21 cellular contexts compared by ENCODE assay signal in the genomic region with DNA sequence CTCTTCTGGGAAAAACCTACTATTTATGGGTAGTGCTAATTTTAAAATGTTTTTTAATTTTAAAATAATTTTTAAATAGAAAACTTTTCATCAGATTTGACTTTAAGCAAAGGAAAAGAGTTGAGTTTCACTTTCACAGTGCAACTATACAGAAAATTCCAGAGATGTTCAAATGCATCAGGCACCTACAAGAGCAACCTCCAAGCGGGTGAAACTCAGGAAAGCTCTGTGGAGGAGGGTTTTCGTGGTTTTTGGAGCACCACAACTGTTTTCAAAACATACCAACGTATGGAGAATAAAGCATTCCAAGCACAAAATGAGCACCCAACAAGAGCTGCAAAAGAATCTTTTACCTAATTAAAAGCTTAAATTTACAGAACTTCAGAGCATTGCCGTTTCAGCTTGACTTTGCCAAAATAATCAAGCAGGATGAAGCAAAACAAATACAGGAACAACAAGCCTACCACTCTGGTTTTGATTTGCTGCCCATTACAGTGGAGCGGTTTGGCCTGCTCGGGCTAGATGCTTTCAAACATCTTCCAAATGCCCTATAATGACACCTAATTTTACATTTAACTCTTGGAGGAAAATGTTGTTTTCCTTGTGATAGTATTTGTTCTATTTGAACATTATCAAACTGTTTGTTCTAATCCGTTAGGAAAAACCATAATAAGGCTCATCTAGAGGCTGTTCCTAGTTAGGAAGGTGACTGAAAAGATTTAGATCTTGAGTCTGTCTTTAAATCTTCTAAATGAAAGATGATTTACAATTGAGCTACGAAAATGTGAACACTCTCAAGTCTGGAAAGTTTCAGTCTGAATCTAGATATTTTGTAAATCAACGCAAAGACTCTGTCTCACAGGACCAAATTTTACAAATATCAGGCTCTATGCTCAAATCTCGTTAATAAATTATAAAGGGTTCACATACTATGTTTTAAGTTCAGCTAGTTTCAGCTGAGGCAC. TPM values are rescaled to one million over a fixed set of nuclear protein-coding genes. Genes with fewer than 3 reads are reported as not detected.
A peak's percentile ranks its signal among the peaks of the same experiment; 100 is the strongest.
DNase-seq lines count a peak whose midpoint lies in the region; ATAC-seq, FAIRE-seq and TF ChIP-seq lines count a peak whose summit lies in the region.
"Had no signal": no experiment of that assay in that cellular context is flagged by ENCODE, and none has a peak within 500 bp of the region (broad histone marks: within the 10 kb centered on the region; RNA-seq: fewer than 3 reads in every experiment).

No MANE protein-coding gene starts in this region.

- TF ChIP-seq CTCF in OCI-LY7 (conservative IDR thresholded peaks at IDR 0.05; ENCODE audit: low read length): no peak
- TF ChIP-seq CTCF in H1 (IDR thresholded peaks at IDR 0.05; ENCODE audit: control extremely low read depth in 1 of 3, insufficient read depth in 1 of 3, low read depth in 1 of 3, low read length in 3 of 3): no peak
- peak; percentile 67 for TF ChIP-seq CTCF in subcutaneous adipose tissue (IDR thresholded peaks at IDR 0.05; ENCODE audit: low read depth)

- no peaks in the 10 kb centered on the region for H3K23me2 ChIP-seq in H1 (ENCODE audit: low read depth, low read length)

- peak; percentile 33 for DNase-seq in H4 (ENCODE audit: low spot score)
- peak; percentile 38 for DNase-seq in OCI-LY7 (ENCODE audit: low spot score)
- no peak for DNase-seq in H1 (ENCODE audit: low read depth in 1 of 2, low spot score in 2 of 2)
- DNase-seq in NK-92 (lab: John Stamatoyannopoulos, UW; ENCODE audit: unreplicated experiment): no peak
- DNase-seq in AG20443 (ENCODE audit: low spot score): no peak
- DNase-seq: activated B cell treated with CpG ODN at 0.5 μM for 24 hours; activated T-cell treated with anti-CD3 and anti-CD28 coated beads, Interleukin-2, amount 50 U/mL, for 72 hours; CD4-positive, CD25-positive, alpha-beta regulatory T cell; dorsolateral prefrontal cortex; heart right ventricle; islet precursor cell; NCI-H1092 treated with DMSO at 0.1 percent for 48 hours; NCI-H2081 treated with DMSO at 0.1 percent for 48 hours; NCI-H748 treated with DMSO at 0.1 percent for 48 hours; stimulated activated CD4-positive, alpha-beta T cell treated with anti-CD3 and anti-CD28 coated beads, Interleukin-12 subunit alpha, Interleukin-12 subunit beta, amount 100 ng/mL, for 4 hours; T-helper 2 cell had no signal

- no peak overlapping the region for H2BK12ac ChIP-seq in H1 (ENCODE audit: low read depth, low read length)

- no peak for TF ChIP-seq EP300 in H1 (IDR thresholded peaks at IDR 0.05; ENCODE audit: borderline replicate concordance in 1 of 2, low read depth in 2 of 2, low read length in 2 of 2)

- CTCF ChIA-PET in OCI-LY7 (lab: Charles Lee; ENCODE audit: unreplicated experiment) (interaction anchor here (0.6 kb wide), 1 partner anchor 18 kb away, joined by 3 read pairs; no protein-coding TSS in a partner anchor), H1 (lab: Charles Lee; ENCODE audit: partially characterized antibody) (interaction anchor here (0.6 to 1.3 kb wide), 4 partner anchors 10 to 142 kb away, joined by 3 to 5 read pairs (median 3); no protein-coding TSS in a partner anchor)

- H3K4me1 ChIP-seq in OCI-LY7 (ENCODE audit: insufficient read depth, low read length, poor library complexity, severe bottlenecking) (peaks cover 63% of the 10 kb centered on the region), H1 (replicated peaks in 1 of 4; ENCODE audit: control insufficient read depth in 3 of 4, insufficient read depth in 4 of 4, low read length in 3 of 4) (no peaks in the 10 kb centered on the region)
- H3K4me1 ChIP-seq: heart right ventricle had no signal

- H3K79me2 ChIP-seq in OCI-LY7 (ENCODE audit: insufficient read depth, low read depth, low read length) (no peaks in the 10 kb centered on the region), H1 (ENCODE audit: control insufficient read depth in 1 of 2, insufficient read depth in 2 of 2, low read length in 2 of 2) (no peaks in the 10 kb centered on the region)

- no peak overlapping the region for H2BK20ac ChIP-seq in H1 (ENCODE audit: low read length)

- no peak overlapping the region for H4K5ac ChIP-seq in H1 (ENCODE audit: insufficient read length, low read depth, low read length)

- no peak overlapping the region for H2AK5ac ChIP-seq in H1 (ENCODE audit: low read depth, low read length)

- no peak overlapping the region for H3K14ac ChIP-seq in H1 (ENCODE audit: insufficient read length)

- no peak overlapping the region for H3K18ac ChIP-seq in H1 (ENCODE audit: extremely low read depth, low read length)

- FAIRE-seq in H1 (lab: Jason Lieb, UNC): no peak

- no peak for TF ChIP-seq RAD21 in H1 (IDR thresholded peaks at IDR 0.05 in 1 of 2, conservative IDR thresholded peaks at IDR 0.05 in 1 of 2; ENCODE audit: low read depth in 2 of 2, low read length in 2 of 2)

- peak overlapping the region; percentile 54 for H3K4me3 ChIP-seq in OCI-LY7 (ENCODE audit: low read depth, low read length, poor library complexity, severe bottlenecking)
- H3K4me3 ChIP-seq in H1 (ENCODE audit: extremely low read depth in 1 of 4, insufficient read depth in 2 of 4, low read depth in 3 of 4, low read length in 4 of 4): no peak overlapping the region
- H3K4me3 ChIP-seq: dorsolateral prefrontal cortex, heart right ventricle had no signal

- no peak overlapping the region for H2BK15ac ChIP-seq in H1 (ENCODE audit: low read length)

- no peak overlapping the region for H3K23ac ChIP-seq in H1 (ENCODE audit: insufficient read length)

- BruUV-seq in OCI-LY7 (replicated peaks; lab: Mats Ljungman, UMichigan): no TSS peak

- no peaks in the 10 kb centered on the region for H3K36me3 ChIP-seq in OCI-LY7 (ENCODE audit: insufficient read depth, low read length)
- H3K36me3 ChIP-seq in H1 (ENCODE audit: control insufficient read depth in 2 of 4, insufficient read depth in 4 of 4, low read length in 3 of 4): no peaks in the 10 kb centered on the region
- H3K36me3 ChIP-seq: heart right ventricle had no signal

- no peak overlapping the region for H3K56ac ChIP-seq in H1 (replicated peaks; ENCODE audit: insufficient read length, low read depth, low read length)

- H3K9me3 ChIP-seq in OCI-LY7 (ENCODE audit: low read length) (no peaks in the 10 kb centered on the region), H1 (ENCODE audit: insufficient read depth in 2 of 2, low read depth in 1 of 2, low read length in 1 of 2) (no peaks in the 10 kb centered on the region)
- H3K9me3 ChIP-seq: heart right ventricle had no signal

- no peak overlapping the region for H3K4ac ChIP-seq in H1 (replicated peaks; ENCODE audit: insufficient read length, low read depth, low read length)

- H3K9ac ChIP-seq in H1 (replicated peaks in 1 of 4; ENCODE audit: extremely low read depth in 1 of 4, low read depth in 3 of 4, low read length in 3 of 4): no peak overlapping the region

- intact Hi-C loops in OCI-LY7 (cut with micrococcal nuclease; ENCODE audit: unreplicated experiment): no loop called here

- WGBS in H1 (ENCODE audit: extremely low coverage in 1 of 2, insufficient coverage in 1 of 2, insufficient read length in 1 of 2, insufficient replicate concordance in 2 of 2, low coverage in 1 of 2, low lambda C conversion rate in 2 of 2, missing lambda C conversion rate in 1 of 2), 2 experiments: 82% methylated on average over 10 of the region's 10 CpGs; no CpG with 5 or more reads in 1 of the 2 experiments

- peak overlapping the region; percentile 98 for H2AFZ ChIP-seq in OCI-LY7 (ENCODE audit: low read length)
- H2AFZ ChIP-seq in H1 (ENCODE audit: low read length): peak overlapping the region; percentile 49; the same call in 1 of the 2 replicates

- no peak overlapping the region for H4K91ac ChIP-seq in H1 (replicated peaks; ENCODE audit: insufficient read length, low read length)

- H3K27me3 ChIP-seq in H1 (replicated peaks in 1 of 4; ENCODE audit: control insufficient read depth in 3 of 4, extremely low read depth in 1 of 4, insufficient read depth in 3 of 4, low read length in 3 of 4): no peaks in the 10 kb centered on the region; a peak in 2 of 7 replicates

- H4K20me1 ChIP-seq in OCI-LY7 (ENCODE audit: insufficient read depth, low read length) (no peaks in the 10 kb centered on the region), H1 (replicated peaks in 1 of 2; ENCODE audit: control insufficient read depth in 1 of 2, insufficient read depth in 2 of 2, low read length in 2 of 2) (no peaks in the 10 kb centered on the region)

- no peaks in the 10 kb centered on the region for H3K9me2 ChIP-seq in OCI-LY7 (ENCODE audit: insufficient read depth, low read length)

- POLR2A ChIA-PET in OCI-LY7 (lab: Charles Lee): interaction anchor here (1.4 to 3.0 kb wide), 2 partner anchors 9 to 11 kb away, joined by 7 to 16 read pairs; no protein-coding TSS in a partner anchor
- POLR2A ChIA-PET in H1 (lab: Charles Lee; ENCODE audit: partially characterized antibody): no interaction called here

- H3K4me2 ChIP-seq in OCI-LY7 (ENCODE audit: low read length): peak overlapping the region; percentile 86
- H3K4me2 ChIP-seq in H1 (ENCODE audit: insufficient read depth in 1 of 2, low read depth in 2 of 2, low read length in 2 of 2): no peak overlapping the region

- no peak for ATAC-seq in HG02759 (IDR thresholded peaks at IDR 0.05; ENCODE audit: unreplicated experiment)
- ATAC-seq: activated T-cell treated with anti-CD3 and anti-CD28 coated beads, Interleukin-2, amount 50 U/mL, for 72 hours; heart right ventricle; natural killer cell treated with Interleukin-12 subunit alpha and Interleukin-12 subunit beta and Interleukin-15 and Interleukin-18, amount 100 ng/mL, for 72 hours had no signal

- no peak overlapping the region for H2BK120ac ChIP-seq in H1 (replicated peaks; ENCODE audit: low read depth, low read length)

- H4K8ac ChIP-seq in H1 (ENCODE audit: extremely low read depth, insufficient read depth, low read length): no peak overlapping the region

- peak overlapping the region; percentile 88 for H3K27ac ChIP-seq in OCI-LY7 (ENCODE audit: low read depth, low read length, poor library complexity, severe bottlenecking)
- no peak overlapping the region for H3K27ac ChIP-seq in H1 (ENCODE audit: low read depth, low read length)
- H3K27ac ChIP-seq: dorsolateral prefrontal cortex, heart right ventricle had no signal

- no peak overlapping the region for H2BK5ac ChIP-seq in H1 (ENCODE audit: low read depth, low read length)

- H3K79me1 ChIP-seq in H1 (ENCODE audit: low read depth, low read length): no peaks in the 10 kb centered on the region

- no peak for TF ChIP-seq POLR2A in H1 (IDR thresholded peaks at IDR 0.05; ENCODE audit: control extremely low read depth in 1 of 2, low read depth in 2 of 2, low read length in 2 of 2)

RNA-seq across cellular contexts. Expression of a gene that starts 34.5 kb away (rescaled TPM):
- total RNA-seq in H4 (2014; rRNA removed; shearing (Covaris generic)): not detected in 2 replicates
- 0.23 TPM in 1 of 2 replicates, not detected in the other for total RNA-seq in OCI-LY7 (2014; rRNA removed; shearing (Covaris generic))
- not detected in 2 replicates for total RNA-seq in OCI-LY7 (2022)
- total RNA-seq in H1 (2021; fragmentation: NEBNext Ultra II Directional; extraction: Animal tissue kit (Norgen Biotek cat#: 25700)): not detected in 2 replicates
- polyA plus RNA-seq in H1 (2011; rRNA removed): not detected in 2 replicates
- polyA plus RNA-seq in H1 (2011; cell fraction: cytosol; rRNA removed): not detected
- polyA plus RNA-seq in H1 (2011; cell fraction: nucleus; rRNA removed): not detected
- 0.23 to 3.0 TPM (median 0.65 TPM) in 4 replicates for polyA plus RNA-seq in H1 (2012, experiment 1 of 2)
- polyA plus RNA-seq in H1 (2012, experiment 2 of 2): not detected
- polyA plus RNA-seq in H1 (2013, experiment 1 of 2): not detected
- polyA plus RNA-seq in H1 (2013, experiment 2 of 2): 0.07 TPM
- polyA minus RNA-seq in H1 (2011; rRNA and poly(A)+ RNA removed): not detected in 2 replicates
- polyA minus RNA-seq in H1 (2011; cell fraction: cytosol; rRNA and poly(A)+ RNA removed): not detected
- polyA minus RNA-seq in H1 (2011; cell fraction: nucleus; rRNA and poly(A)+ RNA removed): not detected
- not detected for total RNA-seq in subcutaneous adipose tissue
- total RNA-seq: activated B cell treated with CpG ODN at 0.5 μM for 24 hours; activated T-cell treated with anti-CD3 and anti-CD28 coated beads, Interleukin-2, amount 50 U/mL, for 72 hours; CD4-positive, CD25-positive, alpha-beta regulatory T cell; epithelial cell of proximal tubule; heart right ventricle; natural killer cell treated with Interleukin-12 subunit alpha and Interleukin-12 subunit beta and Interleukin-15 and Interleukin-18, amount 100 ng/mL, for 72 hours; progenitor cell of endocrine pancreas had no signal
- polyA plus RNA-seq: CD4-positive, CD25-positive, alpha-beta regulatory T cell had no signal

Comparison
In these comparisons a context has a peak if more than half of its experiments do, and no peak if none do; other contexts are left out.
1. DNase-seq: peak in H4 (single experiment) and OCI-LY7 (single experiment); none in H1 (0 of 2), NK-92 (single experiment) and AG20443 (single experiment).